In the genomic region with DNA sequence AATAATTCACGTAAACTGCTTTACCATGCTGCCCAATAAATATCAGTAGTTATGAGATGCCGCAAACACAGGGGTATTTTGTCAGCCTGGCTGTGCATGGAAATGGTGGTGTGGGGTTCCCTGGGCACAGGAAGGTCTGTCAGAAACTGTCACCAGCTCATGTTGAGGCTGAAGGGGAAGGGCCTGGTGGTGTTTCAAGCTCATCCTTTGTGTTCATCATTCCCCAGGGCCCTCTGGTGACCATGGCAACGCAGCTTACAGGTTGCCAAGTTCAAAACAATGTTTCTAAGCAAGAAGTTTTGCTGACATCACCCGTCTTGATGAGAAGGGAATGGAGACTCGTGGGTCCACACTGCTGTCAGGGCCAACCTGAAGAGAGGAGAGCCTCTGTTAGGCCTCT, we compare ENCODE assay signal across 1 cellular context.
TF ChIP-seq lines count a peak whose summit lies in the region.

No MANE protein-coding gene starts in this region.

TF ChIP-seq in WTC11, 78 proteins besides CTCF, POLR2A, EP300 and RAD21 (continued from another document):
- no peak for TF ChIP-seq MYBL2 (CRISPR knock-in tag; IDR thresholded peaks at IDR 0.05)
- TF ChIP-seq, protein P1, sequence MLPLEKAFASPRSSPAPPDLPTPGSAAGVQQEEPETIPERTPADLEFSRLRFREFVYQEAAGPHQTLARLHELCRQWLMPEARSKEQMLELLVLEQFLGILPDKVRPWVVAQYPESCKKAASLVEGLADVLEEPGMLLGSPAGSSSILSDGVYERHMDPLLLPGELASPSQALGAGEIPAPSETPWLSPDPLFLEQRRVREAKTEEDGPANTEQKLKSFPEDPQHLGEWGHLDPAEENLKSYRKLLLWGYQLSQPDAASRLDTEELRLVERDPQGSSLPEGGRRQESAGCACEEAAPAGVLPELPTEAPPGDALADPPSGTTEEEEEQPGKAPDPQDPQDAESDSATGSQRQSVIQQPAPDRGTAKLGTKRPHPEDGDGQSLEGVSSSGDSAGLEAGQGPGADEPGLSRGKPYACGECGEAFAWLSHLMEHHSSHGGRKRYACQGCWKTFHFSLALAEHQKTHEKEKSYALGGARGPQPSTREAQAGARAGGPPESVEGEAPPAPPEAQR (CRISPR knock-in tag; IDR thresholded peaks at IDR 0.05), result no peak
